In the genomic region with DNA sequence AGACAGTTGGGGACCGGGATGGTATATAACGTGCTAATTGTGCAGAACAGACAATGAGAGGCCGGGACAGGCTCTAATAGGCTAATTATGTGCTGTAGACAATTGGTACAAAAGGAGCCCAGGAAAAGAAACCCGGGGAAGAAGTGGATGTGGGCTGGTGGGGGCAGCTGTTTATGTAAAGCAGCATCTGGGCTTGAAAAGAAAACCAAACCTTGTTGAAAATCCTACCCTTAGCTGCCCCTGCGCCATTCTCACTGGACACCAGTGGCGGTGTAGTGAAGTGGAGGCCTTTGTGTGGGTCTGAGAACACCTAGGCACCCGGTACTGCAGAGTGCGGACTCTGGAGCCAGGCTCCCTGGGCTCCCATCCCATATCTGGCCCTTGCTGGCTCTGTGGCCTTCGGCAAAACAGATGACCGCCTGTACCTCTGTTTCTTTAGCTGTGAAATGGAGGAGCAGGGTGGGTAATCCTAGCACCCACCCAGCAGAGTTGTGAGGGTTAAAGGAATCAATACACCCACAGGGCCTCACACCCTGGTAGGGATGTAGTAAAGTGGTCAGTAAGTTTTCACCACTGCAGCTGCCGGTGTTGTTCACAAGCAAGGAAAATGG, we compare ENCODE assay signal across 24 cellular contexts. TPM values are rescaled to one million over a fixed set of nuclear protein-coding genes. Genes with fewer than 3 reads are reported as not detected.
DNase-seq lines count a peak whose midpoint lies in the region; ATAC-seq and TF ChIP-seq lines count a peak whose summit lies in the region.
"Had no signal": no experiment of that assay in that cellular context is flagged by ENCODE, and none has a peak within 500 bp of the region (broad histone marks: within the 10 kb centered on the region; RNA-seq: fewer than 3 reads in every experiment).

No MANE protein-coding gene starts in this region.

- no peaks in the 10 kb centered on the region for H3K27me3 Mint-ChIP-seq in activated CD8-positive, alpha-beta memory T cell treated with anti-CD3 and anti-CD28 coated beads, Interleukin-2, amount 10 ng/mL, durations not matched to agents 7 days and 5 days
- H3K27me3 Mint-ChIP-seq in type B pancreatic cell = no peaks in the 10 kb centered on the region
- H3K27me3 Mint-ChIP-seq: activated B cell treated with CpG ODN at 0.5 μM for 24 hours, IgD-negative memory B cell had no signal

- peaks cover 17% of the 10 kb centered on the region for H3K4me1 Mint-ChIP-seq in activated CD8-positive, alpha-beta memory T cell treated with anti-CD3 and anti-CD28 coated beads, Interleukin-2, amount 10 ng/mL, durations not matched to agents 7 days and 5 days
- H3K4me1 Mint-ChIP-seq in type B pancreatic cell (ENCODE audit: unreplicated experiment) = peaks cover 35% of the 10 kb centered on the region

- DNase-seq in activated effector memory CD4-positive, alpha-beta T cell treated with anti-CD3 and anti-CD28 coated beads, Interleukin-2, amount 50 U/mL, for 16 hours = peak; percentile 55
- no peak for DNase-seq in activated effector memory CD4-positive, alpha-beta T cell treated with Interleukin-2 at 50 U/mL for 16 hours
- DNase-seq in activated CD8-positive, alpha-beta memory T cell treated with anti-CD3 and anti-CD28 coated beads, Interleukin-2, amount 10 ng/mL, durations not matched to agents 7 days and 5 days = peak; percentile 26
- DNase-seq in mucosa of descending colon (no peak), posterior vena cava (ENCODE audit: low spot score) (no peak), type B pancreatic cell (ENCODE audit: extremely low spot score, unreplicated experiment) (no peak)
- DNase-seq: activated B cell treated with CpG ODN at 0.5 μM for 24 hours; DMS153; effector memory CD4-positive, alpha-beta T cell; HCEC 1CT; kidney; NCI-H1436 treated with DMSO at 0.1 percent for 48 hours; NCI-H2171 treated with DMSO at 0.1 percent for 48 hours; NCI-H526 treated with DMSO at 0.1 percent for 48 hours; OCI-M1; stimulated activated CD4-positive, alpha-beta T cell treated with anti-CD3 and anti-CD28 coated beads, Interleukin-4, amount 100 ng/mL, for 24 hours had no signal

- H3K4me1 ChIP-seq in mucosa of descending colon (ENCODE audit: low read depth) = peaks cover 3% of the 10 kb centered on the region

- H3K4me3 ChIP-seq in mucosa of descending colon = no peak overlapping the region
- H3K4me3 ChIP-seq: BLaER1 treated with 17β-estradiol and CSF1 and Interleukin-3, amounts not matched to agents 10 nM and 100 nM; lung; upper lobe of left lung had no signal

- no peak for ATAC-seq in activated CD8-positive, alpha-beta memory T cell treated with anti-CD3 and anti-CD28 coated beads, Interleukin-2, amount 10 ng/mL, durations not matched to agents 7 days and 5 days
- ATAC-seq in mucosa of descending colon (peak; percentile 11), GM21528 (IDR thresholded peaks at IDR 0.05; ENCODE audit: low FRiP score, unreplicated experiment) (no peak)
- ATAC-seq: esophagus mucosa, Right ventricle myocardium inferior had no signal

- H3K9me3 ChIP-seq in mucosa of descending colon = no peaks in the 10 kb centered on the region
- H3K9me3 ChIP-seq: upper lobe of left lung had no signal

- H3K36me3 ChIP-seq in mucosa of descending colon (ENCODE audit: low read depth) = no peaks in the 10 kb centered on the region

- peaks cover 30% of the 10 kb centered on the region for H3K36me3 Mint-ChIP-seq in activated CD8-positive, alpha-beta memory T cell treated with anti-CD3 and anti-CD28 coated beads, Interleukin-2, amount 10 ng/mL, durations not matched to agents 7 days and 5 days
- H3K36me3 Mint-ChIP-seq in type B pancreatic cell = peaks cover 24% of the 10 kb centered on the region

- TF ChIP-seq CTCF in mucosa of descending colon (IDR thresholded peaks at IDR 0.05) (no peak), type B pancreatic cell (conservative IDR thresholded peaks at IDR 0.05) (no peak)

- CTCF ChIA-PET in activated CD8-positive, alpha-beta memory T cell treated with anti-CD3 and anti-CD28 coated beads, Interleukin-2, amount 10 ng/mL, durations not matched to agents 7 days and 5 days (lab: Charles Lee) = interaction anchor here (1.0 to 3.3 kb wide), 4 partner anchors 11 to 76 kb away, joined by 3 to 20 read pairs (median 6); no protein-coding TSS in a partner anchor

- H3K9me3 Mint-ChIP-seq in activated CD8-positive, alpha-beta memory T cell treated with anti-CD3 and anti-CD28 coated beads, Interleukin-2, amount 10 ng/mL, durations not matched to agents 7 days and 5 days (ENCODE audit: low read depth) = no peaks in the 10 kb centered on the region
- H3K9me3 Mint-ChIP-seq in type B pancreatic cell = peaks cover 4% of the 10 kb centered on the region
- H3K9me3 Mint-ChIP-seq: activated B cell treated with CpG ODN at 0.5 μM for 24 hours had no signal

- H3K4me3 Mint-ChIP-seq in activated CD8-positive, alpha-beta memory T cell treated with anti-CD3 and anti-CD28 coated beads, Interleukin-2, amount 10 ng/mL, durations not matched to agents 7 days and 5 days = no peak overlapping the region
- no peak overlapping the region for H3K4me3 Mint-ChIP-seq in type B pancreatic cell
- H3K4me3 Mint-ChIP-seq: activated B cell treated with CpG ODN at 0.5 μM for 24 hours, brain had no signal

- intact Hi-C loops in mucosa of descending colon (cut with DNase I, micrococcal nuclease) (no loop called here), posterior vena cava (cut with DNase I) (no loop called here)

- no peak overlapping the region for H3K27ac Mint-ChIP-seq in activated CD8-positive, alpha-beta memory T cell treated with anti-CD3 and anti-CD28 coated beads, Interleukin-2, amount 10 ng/mL, durations not matched to agents 7 days and 5 days
- H3K27ac Mint-ChIP-seq in type B pancreatic cell = no peak overlapping the region

RNA-seq across cellular contexts. Expression of a gene that starts 51.5 kb away (rescaled TPM):
- 100 to 1,000 TPM in 1 of 2 experiments, 10 to 100 TPM in 1; 43.7 to 102 TPM for total RNA-seq in activated CD8-positive, alpha-beta memory T cell treated with anti-CD3 and anti-CD28 coated beads, Interleukin-2, amount 10 ng/mL, durations not matched to agents 7 days and 5 days
- total RNA-seq in mucosa of descending colon (10 to 100 TPM; 40.7 to 58.5 (median 48.4) TPM), posterior vena cava (10 to 100 TPM; 31.7 to 32.0 TPM), type B pancreatic cell (ENCODE audit: low replicate concordance) (37.5 and 51.2 TPM in 2 replicates)

RNA-seq across cellular contexts. Expression of a gene that starts 59.5 kb away (rescaled TPM):
- total RNA-seq in activated CD8-positive, alpha-beta memory T cell treated with anti-CD3 and anti-CD28 coated beads, Interleukin-2, amount 10 ng/mL, durations not matched to agents 7 days and 5 days = 10 to 100 TPM; 42.6 to 49.8 TPM
- total RNA-seq in mucosa of descending colon (1 to 10 TPM; 3.6 to 5.1 (median 4.8) TPM), posterior vena cava (10 to 100 TPM in 1 of 2 donors, 1 to 10 TPM in 1; 9.2 to 10.7 TPM), type B pancreatic cell (ENCODE audit: low replicate concordance) (8.2 and 20.4 TPM in 2 replicates)

Comparison
In these comparisons a context has a peak if more than half of its experiments do, and no peak if none do; other contexts are left out.
1. DNase-seq: peak in activated effector memory CD4-positive, alpha-beta T cell treated with anti-CD3 and anti-CD28 coated beads, Interleukin-2, amount 50 U/mL, for 16 hours (single experiment) and activated CD8-positive, alpha-beta memory T cell treated with anti-CD3 and anti-CD28 coated beads, Interleukin-2, amount 10 ng/mL, durations not matched to agents 7 days and 5 days (single experiment); none in activated effector memory CD4-positive, alpha-beta T cell treated with Interleukin-2 at 50 U/mL for 16 hours (single experiment), mucosa of descending colon (0 of 3), posterior vena cava (single experiment) and type B pancreatic cell (single experiment).